ENCODE assay signal across 9 cellular contexts in genomic region chr4:8537041-8537461, GRCh38. TPM values are rescaled to one million over a fixed set of nuclear protein-coding genes. Genes with fewer than 3 reads are reported as not detected.
DNase-seq lines count a peak whose midpoint lies in the region; ATAC-seq, FAIRE-seq and TF ChIP-seq lines count a peak whose summit lies in the region.
"Had no signal": no experiment of that assay in that cellular context is flagged by ENCODE, and none has a peak within 500 bp of the region (broad histone marks: within the 10 kb centered on the region; RNA-seq: fewer than 3 reads in every experiment).

No MANE protein-coding gene starts in this region.

- intact Hi-C loops in IMR-90 (cut with micrococcal nuclease) = no loop called here
- intact Hi-C loops in K562 (cut with micrococcal nuclease) = no loop called here

- H3K23ac ChIP-seq in IMR-90 (ENCODE audit: low read depth, low read length) = no peak overlapping the region

- no peak overlapping the region for H2BK15ac ChIP-seq in IMR-90 (ENCODE audit: low read depth, low read length)

- no peaks in the 10 kb centered on the region for H3K79me1 ChIP-seq in IMR-90 (ENCODE audit: low read depth in 1 of 2, low read length in 2 of 2)

- H2AFZ ChIP-seq in IMR-90 (replicated peaks; ENCODE audit: low read length, poor library complexity) = peak overlapping the region; percentile 67
- peak overlapping the region; percentile 58; the same call in 1 of the 2 replicates for H2AFZ ChIP-seq in K562 (ENCODE audit: low read depth, low read length)

- no peak for TF ChIP-seq CTCF in IMR-90 (conservative IDR thresholded peaks at IDR 0.05; ENCODE audit: low read depth, low read length)
- no peak for TF ChIP-seq CTCF in K562 (IDR thresholded peaks at IDR 0.05 in 2 of 3, conservative IDR thresholded peaks at IDR 0.05 in 1 of 3; ENCODE audit: insufficient read depth in 2 of 3, low read depth in 1 of 3, low read length in 3 of 3)
- TF ChIP-seq CTCF in mesothelial cell of epicardium (IDR thresholded peaks at IDR 0.05; ENCODE audit: unreplicated experiment) = no peak
- TF ChIP-seq CTCF in WERI-Rb-1 (IDR thresholded peaks at IDR 0.05; ENCODE audit: low read depth, low read length) = no peak

- H3K9me1 ChIP-seq in IMR-90 (ENCODE audit: insufficient read depth, low read length) (no peaks in the 10 kb centered on the region), K562 (ENCODE audit: control insufficient read depth, insufficient read depth, low read length) (no peaks in the 10 kb centered on the region)

- H4K8ac ChIP-seq in IMR-90 (ENCODE audit: low read depth in 2 of 2, low read length in 2 of 2) = no peak overlapping the region

- no peaks in the 10 kb centered on the region for H3K79me2 ChIP-seq in K562 (ENCODE audit: control insufficient read depth, insufficient read depth, low read length)

- H3K27ac ChIP-seq in IMR-90 (ENCODE audit: insufficient read depth, low read length) (peak overlapping the region; percentile 3; the same call in 1 of the 2 replicates), K562 (ENCODE audit: extremely low read depth, low read depth, low read length) (no peak overlapping the region), WERI-Rb-1 (no peak overlapping the region)
- H3K27ac ChIP-seq: dorsolateral prefrontal cortex had no signal

- H2AK5ac ChIP-seq in IMR-90 (ENCODE audit: low read depth, low read length) = 0 out of 2 replicates have a peak overlapping the region, but pooled peaks have one; percentile 13

- DNase-seq in DMS79 treated with DMSO at 0.1 percent for 48 hours (lab: John Stamatoyannopoulos, UW) (peak; percentile 75), IMR-90 (peak; percentile 90), K562 (ENCODE audit: extremely low read depth in 1 of 4, low spot score in 3 of 4) (peak in 1 of 4 experiments; percentile 21), mesothelial cell of epicardium (ENCODE audit: low spot score in 2 of 2, unreplicated experiment in 2 of 2) (no peak), WERI-Rb-1 (no peak), H7 (no peak)

- H3K27me3 ChIP-seq in IMR-90 (ENCODE audit: control insufficient read depth, insufficient read depth, low read length) = no peaks in the 10 kb centered on the region; the same call in 1 of the 2 replicates
- no peaks in the 10 kb centered on the region for H3K27me3 ChIP-seq in K562 (ENCODE audit: control insufficient read depth in 2 of 2, insufficient read depth in 2 of 2, low read length in 2 of 2)
- H3K27me3 ChIP-seq in WERI-Rb-1 (ENCODE audit: insufficient read depth, low read depth, severe bottlenecking) = no peaks in the 10 kb centered on the region
- no peaks in the 10 kb centered on the region for H3K27me3 ChIP-seq in H7 (ENCODE audit: control insufficient read depth, insufficient read depth, low read length)
- H3K27me3 ChIP-seq: dorsolateral prefrontal cortex had no signal

- H2AK9ac ChIP-seq in IMR-90 (replicated peaks; ENCODE audit: low read depth, low read length, poor library complexity) = no peak overlapping the region

- no peak overlapping the region for H2BK20ac ChIP-seq in IMR-90 (ENCODE audit: low read depth, low read length)

- H4K91ac ChIP-seq in IMR-90 (ENCODE audit: insufficient read depth, low read depth, low read length) = no peak overlapping the region; the same call in 1 of the 2 replicates

- no peak for TF ChIP-seq EP300 in K562 (IDR thresholded peaks at IDR 0.05; ENCODE audit: low read length)

- H3K4ac ChIP-seq in IMR-90 (ENCODE audit: low read depth, low read length) = no peak overlapping the region

- POLR2A ChIA-PET in IMR-90 (lab: Charles Lee; ENCODE audit: unreplicated experiment) = no interaction called here
- POLR2A ChIA-PET in K562 (lab: Yijun Ruan, JAX) = interaction anchor here (0.7 to 1.8 kb wide), 3 partner anchors 10 to 1573 kb away, joined by 3 to 5 read pairs (median 4); no protein-coding TSS in a partner anchor

- ATAC-seq in IMR-90 (ENCODE audit: low read depth) (peak; percentile 67), K562 (peak; percentile 66), HG03520 (IDR thresholded peaks at IDR 0.05; ENCODE audit: unreplicated experiment) (no peak), HG03378 (IDR thresholded peaks at IDR 0.05; ENCODE audit: unreplicated experiment) (no peak)

- H3K4me3 ChIP-seq in IMR-90 (ENCODE audit: insufficient read depth, low read depth, low read length) = no peak overlapping the region
- H3K4me3 ChIP-seq in K562 = no peak overlapping the region
- H3K4me3 ChIP-seq in WERI-Rb-1 (ENCODE audit: low read depth, low read length) = no peak overlapping the region
- H3K4me3 ChIP-seq in H7 (ENCODE audit: insufficient read depth, low read depth, low read length) = no peak overlapping the region
- H3K4me3 ChIP-seq: dorsolateral prefrontal cortex had no signal

- H3K56ac ChIP-seq in IMR-90 (ENCODE audit: extremely low read depth, insufficient read depth, low read length) = no peak overlapping the region

- H3K9me3 ChIP-seq in IMR-90 (ENCODE audit: control insufficient read depth, insufficient read depth, low read length) (no peaks in the 10 kb centered on the region), K562 (replicated peaks; ENCODE audit: control insufficient read depth, insufficient read depth, low read depth, low read length) (no peaks in the 10 kb centered on the region; the same call in 1 of the 2 replicates), WERI-Rb-1 (ENCODE audit: severe bottlenecking) (no peaks in the 10 kb centered on the region)

- dilution Hi-C loops in IMR-90 (cut with HindIII; ENCODE audit: low sequenced_read_pairs, unreplicated experiment) = no loop called here

- peak overlapping the region; percentile 14; the same call in 1 of the 2 replicates for H3K4me2 ChIP-seq in IMR-90 (ENCODE audit: low read depth, low read length)
- no peak overlapping the region for H3K4me2 ChIP-seq in K562 (ENCODE audit: insufficient read depth, low read length)

- H2BK5ac ChIP-seq in IMR-90 (ENCODE audit: low read depth, low read length, poor library complexity, severe bottlenecking) = no peak overlapping the region

- no peaks in the 10 kb centered on the region for H3K27me3 Mint-ChIP-seq in mesothelial cell of epicardium (ENCODE audit: low read depth)

- H3K4me1 Mint-ChIP-seq in mesothelial cell of epicardium = peaks cover 53% of the 10 kb centered on the region

- no TSS peak for BruUV-seq in IMR-90 (replicated peaks; lab: Mats Ljungman, UMichigan)
- BruUV-seq in K562 (replicated peaks; lab: Mats Ljungman, UMichigan) = no TSS peak

- FAIRE-seq in K562 (lab: Jason Lieb, UNC) = no peak

- no CpG with 5 or more reads among the region's 9 CpGs for WGBS in IMR-90 (ENCODE audit: extremely low coverage in 2 of 2, insufficient read length in 1 of 2), 2 experiments
- 13% methylated on average over 9 of the region's 9 CpGs for WGBS in K562 (ENCODE audit: insufficient coverage, low coverage, missing lambda C conversion rate)

- H3K18ac ChIP-seq in IMR-90 (ENCODE audit: low read depth, low read length) = peak overlapping the region; percentile 37; the same call in 1 of the 2 replicates

- in situ Hi-C loops in IMR-90 (cut with MboI; ENCODE audit: low sequenced_read_pairs) = no loop called here
- in situ Hi-C loops in K562 (cut with MboI) = no loop called here

- no peak overlapping the region for H2BK120ac ChIP-seq in IMR-90 (ENCODE audit: low read depth, low read length)

- H3K9ac ChIP-seq in IMR-90 (ENCODE audit: low read depth, low read length) = no peak overlapping the region; the same call in 1 of the 2 replicates
- H3K9ac ChIP-seq in K562 (ENCODE audit: insufficient read depth in 1 of 2, low read depth in 2 of 2, low read length in 2 of 2) = peak overlapping the region in 1 of 2 experiments; percentile 40; a peak in 1 of 4 replicates

- H3K36me3 Mint-ChIP-seq in mesothelial cell of epicardium = no peaks in the 10 kb centered on the region

- H3K36me3 ChIP-seq in IMR-90 (ENCODE audit: control insufficient read depth, insufficient read depth, low read length) = no peaks in the 10 kb centered on the region
- H3K36me3 ChIP-seq in K562 (ENCODE audit: control insufficient read depth, insufficient read depth, low read length) = no peaks in the 10 kb centered on the region
- no peaks in the 10 kb centered on the region for H3K36me3 ChIP-seq in WERI-Rb-1
- H3K36me3 ChIP-seq in H7 (replicated peaks; ENCODE audit: control insufficient read depth, insufficient read depth, low read length) = no peaks in the 10 kb centered on the region

- peak overlapping the region; percentile 47; the same call in 1 of the 2 replicates for H4K5ac ChIP-seq in IMR-90 (ENCODE audit: low read depth, low read length)

- CTCF ChIA-PET in IMR-90 (lab: Yijun Ruan, JAX) (no interaction called here), K562 (lab: Yijun Ruan, JAX; ENCODE audit: low intra/inter-chr PET ratio) (no interaction called here)

- TF ChIP-seq POLR2A in IMR-90 (IDR thresholded peaks at IDR 0.05; ENCODE audit: low read depth, low read length) (no peak), K562 (conservative IDR thresholded peaks at IDR 0.05) (no peak)

- no peak overlapping the region for H3K14ac ChIP-seq in IMR-90 (replicated peaks; ENCODE audit: low read depth, low read length)

- TF ChIP-seq RAD21 in IMR-90 (IDR thresholded peaks at IDR 0.05; ENCODE audit: low read length) (no peak), K562 (CRISPR knock-in tag; conservative IDR thresholded peaks at IDR 0.05 in 1 of 2, IDR thresholded peaks at IDR 0.05 in 1 of 2) (no peak)

- H3K4me1 ChIP-seq in IMR-90 (ENCODE audit: control insufficient read depth, insufficient read depth, low read length) (peaks cover 8% of the 10 kb centered on the region; the same call in 1 of the 2 replicates), K562 (replicated peaks in 1 of 2; ENCODE audit: control insufficient read depth in 2 of 2, insufficient read depth in 2 of 2, low read length in 2 of 2) (no peaks in the 10 kb centered on the region; a peak in 2 of 5 replicates)

- H3K27ac Mint-ChIP-seq in mesothelial cell of epicardium = peak overlapping the region; percentile 74

- no peaks in the 10 kb centered on the region for H3K9me3 Mint-ChIP-seq in mesothelial cell of epicardium

- no peak overlapping the region for H3K4me3 Mint-ChIP-seq in mesothelial cell of epicardium

- H4K20me1 ChIP-seq in IMR-90 (ENCODE audit: insufficient read depth, low read length) = no peaks in the 10 kb centered on the region
- no peaks in the 10 kb centered on the region for H4K20me1 ChIP-seq in K562 (replicated peaks; ENCODE audit: control insufficient read depth, insufficient read depth, low read length)

RNA-seq across cellular contexts. Expression of gene GPR78, which starts 43.1 kb away (rescaled TPM):
- total RNA-seq in IMR-90 (2012; rRNA removed) (under 0.01 TPM in 2 replicates), K562 (2014; rRNA removed) (0.04 TPM in 1 of 2 replicates, not detected in the other), K562 (2014; rRNA removed; fragmentation: Illumina TruSeq; extraction: Trizol) (not detected in 2 replicates), K562 (2015; rRNA removed; fragmentation: Illumina TruSeq; extraction: Trizol) (0.07 TPM in 1 of 2 replicates, not detected in the other), K562 (2021) (0.09 and 0.16 TPM in 2 replicates), mesothelial cell of epicardium (2.4 to 3.8 TPM (median 3.2 TPM) in 3 replicates)
- polyA plus RNA-seq in IMR-90 (2012; rRNA removed) (0.07 and 0.10 TPM in 2 replicates), K562 (2011; rRNA removed) (0.13 TPM in 1 of 2 replicates, not detected in the other), K562 (2014; fragmentation: Illumina TruSeq; extraction: Trizol) (0.06 TPM in 1 of 2 replicates, not detected in the other), K562 (2014; fragmentation: Nextera tagmentation; extraction: Ambion mirVana) (not detected), K562 (2014; rRNA removed) (0.04 and 0.08 TPM in 2 replicates)
- 0.03 and 0.05 TPM in 2 replicates for polyA plus RNA-seq in IMR-90 (2012; cell fraction: cytosol; rRNA removed)
- 1.3 and 1.7 TPM in 2 replicates for polyA plus RNA-seq in IMR-90 (2012; cell fraction: nucleus; rRNA removed; ENCODE audit: low replicate concordance)
- 4.4 and 8.6 TPM in 2 replicates for total RNA-seq in K562 (2011; cell fraction: chromatin; rRNA removed; ENCODE audit: low replicate concordance)
- total RNA-seq in K562 (2011; cell fraction: nucleolus; rRNA removed) = 2.4 and 3.2 TPM in 2 replicates
- total RNA-seq in K562 (2011; cell fraction: nucleoplasm; rRNA removed) = 3.6 and 4.8 TPM in 2 replicates
- polyA plus RNA-seq in K562 (2011; cell fraction: cytosol; rRNA removed) = 0.07 TPM in 1 of 2 replicates, not detected in the other
- polyA plus RNA-seq in K562 (2011; cell fraction: nucleus; rRNA removed) = 0.20 and 1.3 TPM in 2 replicates
- polyA plus RNA-seq in K562 (2012) = 0.08 and 0.39 TPM in 2 replicates
- polyA minus RNA-seq in K562 (2011; rRNA and poly(A)+ RNA removed) = 0.21 TPM in 1 of 2 replicates, not detected in the other
- not detected in 2 replicates for polyA minus RNA-seq in K562 (2011; cell fraction: cytosol; rRNA and poly(A)+ RNA removed)
- 0.11 and 0.67 TPM in 2 replicates for polyA minus RNA-seq in K562 (2011; cell fraction: nucleus; rRNA and poly(A)+ RNA removed)
- 1.5 and 1.7 TPM in 2 replicates for total RNA-seq in H7 (2014; rRNA removed; shearing (Covaris generic))

RNA-seq across cellular contexts. Expression of gene CPZ, which starts 55.5 kb away (rescaled TPM):
- 0.56 and 0.90 TPM in 2 replicates for total RNA-seq in IMR-90 (2012; rRNA removed)
- 8.2 and 10.3 TPM in 2 replicates for polyA plus RNA-seq in IMR-90 (2012; rRNA removed)
- polyA plus RNA-seq in IMR-90 (2012; cell fraction: cytosol; rRNA removed) = 4.7 and 16.0 TPM in 2 replicates
- 34.2 and 49.3 TPM in 2 replicates for polyA plus RNA-seq in IMR-90 (2012; cell fraction: nucleus; rRNA removed; ENCODE audit: low replicate concordance)
- total RNA-seq in K562 (2011; cell fraction: chromatin; rRNA removed; ENCODE audit: low replicate concordance) = 19.3 and 33.1 TPM in 2 replicates
- total RNA-seq in K562 (2011; cell fraction: nucleolus; rRNA removed) = 12.5 and 16.5 TPM in 2 replicates
- 15.9 and 26.4 TPM in 2 replicates for total RNA-seq in K562 (2011; cell fraction: nucleoplasm; rRNA removed)
- total RNA-seq in K562 (2014; rRNA removed) = 0.41 and 1.1 TPM in 2 replicates
- total RNA-seq in K562 (2014; rRNA removed; fragmentation: Illumina TruSeq; extraction: Trizol) = 0.58 and 0.67 TPM in 2 replicates
- 2.1 and 2.2 TPM in 2 replicates for total RNA-seq in K562 (2015; rRNA removed; fragmentation: Illumina TruSeq; extraction: Trizol)
- total RNA-seq in K562 (2021) = 1.5 and 1.6 TPM in 2 replicates
- 0.60 and 2.0 TPM in 2 replicates for polyA plus RNA-seq in K562 (2011; rRNA removed)
- polyA plus RNA-seq in K562 (2011; cell fraction: cytosol; rRNA removed) = 0.38 and 4.3 TPM in 2 replicates
- polyA plus RNA-seq in K562 (2011; cell fraction: nucleus; rRNA removed) = 1.7 and 13.8 TPM in 2 replicates
- 4.3 and 41.5 TPM in 2 replicates for polyA plus RNA-seq in K562 (2012)
- polyA plus RNA-seq in K562 (2014; fragmentation: Illumina TruSeq; extraction: Trizol) = 0.68 and 1.4 TPM in 2 replicates
- polyA plus RNA-seq in K562 (2014; fragmentation: Nextera tagmentation; extraction: Ambion mirVana) = under 1 TPM in 1 of 2 experiments, not detected in 1; 0.06 TPM
- polyA plus RNA-seq in K562 (2014; rRNA removed) = 1.1 TPM in 2 replicates
- polyA minus RNA-seq in K562 (2011; rRNA and poly(A)+ RNA removed) = 1.4 TPM in 1 of 2 replicates, not detected in the other
- polyA minus RNA-seq in K562 (2011; cell fraction: cytosol; rRNA and poly(A)+ RNA removed) = 0.86 TPM in 1 of 2 replicates, not detected in the other
- polyA minus RNA-seq in K562 (2011; cell fraction: nucleus; rRNA and poly(A)+ RNA removed) = 1.4 and 2.6 TPM in 2 replicates
- total RNA-seq in mesothelial cell of epicardium = 32.0 to 38.6 TPM (median 32.8 TPM) in 3 replicates
- total RNA-seq in H7 (2014; rRNA removed; shearing (Covaris generic)) = 25.3 and 29.7 TPM in 2 replicates

Comparison
In these comparisons a context has a peak if more than half of its experiments do, and no peak if none do; other contexts are left out.
1. DNase-seq: peak in DMS79 treated with DMSO at 0.1 percent for 48 hours (single experiment) and IMR-90 (single experiment); none in mesothelial cell of epicardium (0 of 2), WERI-Rb-1 (single experiment) and H7 (single experiment).
2. ATAC-seq: peak in IMR-90 (single experiment) and K562 (single experiment); none in HG03520 (single experiment) and HG03378 (single experiment).